Comparison of ENCODE assay signal across 9 cellular contexts in genomic region chr2:87704572-87705323, GRCh38. TPM values are rescaled to one million over a fixed set of nuclear protein-coding genes. Genes with fewer than 3 reads are reported as not detected.
DNase-seq lines count a peak whose midpoint lies in the region; ATAC-seq lines count a peak whose summit lies in the region.
"Not testable (repeated sequence)": the region's sequence is repeated elsewhere in the genome, so short reads cannot be mapped to it uniquely, and the experiment has no call there.
"Had no signal": no experiment of that assay in that cellular context is flagged by ENCODE, and none has a peak within 500 bp of the region (broad histone marks: within the 10 kb centered on the region; RNA-seq: fewer than 3 reads in every experiment).

No MANE protein-coding gene starts in this region.

- peak overlapping the region in 6 of 7 donors; percentile 62 to 85 (median 71) for H3K27ac Mint-ChIP-seq in CD4-positive, alpha-beta memory T cell
- H3K27ac Mint-ChIP-seq in T-helper 2 cell treated with Interferon-gamma antibody and Interleukin-4, amounts not matched to agents 5 μg/mL and 100 μg/mL, for 36 hours: peak overlapping the region; percentile 83
- H3K27ac Mint-ChIP-seq in activated CD4-positive, alpha-beta memory T cell treated with anti-CD3 and anti-CD28 coated beads, Interleukin-2, amount 10 ng/mL, durations not matched to agents 7 days and 5 days: peak overlapping the region; percentile 75
- peak overlapping the region; percentile 94 for H3K27ac Mint-ChIP-seq in activated T-cell treated with anti-CD3 and anti-CD28 coated beads, Interleukin-2, amount 50 U/mL, for 72 hours
- H3K27ac Mint-ChIP-seq in activated naive CD4-positive, alpha-beta T cell treated with anti-CD3 and anti-CD28 coated beads, Interleukin-2, amount 50 U/mL, for 24 hours: peak overlapping the region; percentile 96
- peak overlapping the region; percentile 64 for H3K27ac Mint-ChIP-seq in stimulated activated memory B cell treated with anti-CD40 and anti-IgM and Interleukin-4, amounts not matched to agents 10 μg/mL and 1 μg/mL and 100 μg/mL, for 72 hours

- not testable (repeated sequence) for H3K4me1 ChIP-seq in CD4-positive, alpha-beta memory T cell (ENCODE audit: insufficient read depth, low read length)

- intact Hi-C loops in CD4-positive, alpha-beta memory T cell (cut with micrococcal nuclease): not testable (repeated sequence)

- DNase-seq in CD4-positive, alpha-beta memory T cell; T-helper 2 cell treated with Interferon-gamma antibody and Interleukin-4, amounts not matched to agents 5 μg/mL and 100 μg/mL, for 36 hours (ENCODE audit: low spot score); activated CD4-positive, alpha-beta memory T cell treated with anti-CD3 and anti-CD28 coated beads, Interleukin-2, amount 10 ng/mL, durations not matched to agents 7 days and 5 days; activated T-cell treated with anti-CD3 and anti-CD28 coated beads, Interleukin-2, amount 50 U/mL, for 72 hours: not testable (repeated sequence)
- peak; percentile 18 for DNase-seq in amniotic epithelial cell (ENCODE audit: low read depth)

- POLR2A ChIA-PET in CD4-positive, alpha-beta memory T cell (lab: Charles Lee; ENCODE audit: partially characterized antibody); activated CD4-positive, alpha-beta memory T cell treated with anti-CD3 and anti-CD28 coated beads, Interleukin-2, amount 10 ng/mL, durations not matched to agents 7 days and 5 days (lab: Charles Lee): not testable (repeated sequence)

- CTCF ChIA-PET in CD4-positive, alpha-beta memory T cell (lab: Charles Lee; ENCODE audit: partially characterized antibody); activated CD4-positive, alpha-beta memory T cell treated with anti-CD3 and anti-CD28 coated beads, Interleukin-2, amount 10 ng/mL, durations not matched to agents 7 days and 5 days (lab: Charles Lee): not testable (repeated sequence)

- not testable (repeated sequence) for H3K9me3 Mint-ChIP-seq in CD4-positive, alpha-beta memory T cell; T-helper 2 cell treated with Interferon-gamma antibody and Interleukin-4, amounts not matched to agents 5 μg/mL and 100 μg/mL, for 36 hours; activated CD4-positive, alpha-beta memory T cell treated with anti-CD3 and anti-CD28 coated beads, Interleukin-2, amount 10 ng/mL, durations not matched to agents 7 days and 5 days; activated T-cell treated with anti-CD3 and anti-CD28 coated beads, Interleukin-2, amount 50 U/mL, for 72 hours; activated naive CD4-positive, alpha-beta T cell treated with anti-CD3 and anti-CD28 coated beads, Interleukin-2, amount 50 U/mL, for 24 hours; stimulated activated memory B cell treated with anti-CD40 and anti-IgM and Interleukin-4, amounts not matched to agents 10 μg/mL and 1 μg/mL and 100 μg/mL, for 72 hours

- ATAC-seq in activated T-cell treated with anti-CD3 and anti-CD28 coated beads, Interleukin-2, amount 50 U/mL, for 72 hours (replicated peaks in 1 of 2): peak; percentile 90 to 92
- ATAC-seq in stimulated activated memory B cell treated with anti-CD40 and anti-IgM and Interleukin-4, amounts not matched to agents 10 μg/mL and 1 μg/mL and 100 μg/mL, for 72 hours: peak; percentile 72

- H3K4me1 Mint-ChIP-seq in CD4-positive, alpha-beta memory T cell; T-helper 2 cell treated with Interferon-gamma antibody and Interleukin-4, amounts not matched to agents 5 μg/mL and 100 μg/mL, for 36 hours (ENCODE audit: low read depth); activated CD4-positive, alpha-beta memory T cell treated with anti-CD3 and anti-CD28 coated beads, Interleukin-2, amount 10 ng/mL, durations not matched to agents 7 days and 5 days; activated T-cell treated with anti-CD3 and anti-CD28 coated beads, Interleukin-2, amount 50 U/mL, for 72 hours (ENCODE audit: low read depth); stimulated activated memory B cell treated with anti-CD40 and anti-IgM and Interleukin-4, amounts not matched to agents 10 μg/mL and 1 μg/mL and 100 μg/mL, for 72 hours: not testable (repeated sequence)
- H3K4me1 Mint-ChIP-seq in activated naive CD4-positive, alpha-beta T cell treated with anti-CD3 and anti-CD28 coated beads, Interleukin-2, amount 50 U/mL, for 24 hours: peaks cover 13% of the 10 kb centered on the region

- H3K36me3 ChIP-seq in CD4-positive, alpha-beta memory T cell (ENCODE audit: insufficient read depth, low read length): not testable (repeated sequence)

- peak overlapping the region in 6 of 8 donors; percentile 4 to 82 (median 48) for H3K4me3 Mint-ChIP-seq in CD4-positive, alpha-beta memory T cell
- peak overlapping the region; percentile 50 for H3K4me3 Mint-ChIP-seq in T-helper 2 cell treated with Interferon-gamma antibody and Interleukin-4, amounts not matched to agents 5 μg/mL and 100 μg/mL, for 36 hours
- H3K4me3 Mint-ChIP-seq in activated CD4-positive, alpha-beta memory T cell treated with anti-CD3 and anti-CD28 coated beads, Interleukin-2, amount 10 ng/mL, durations not matched to agents 7 days and 5 days: peak overlapping the region; percentile 23
- peak overlapping the region; percentile 33 to 69 for H3K4me3 Mint-ChIP-seq in activated T-cell treated with anti-CD3 and anti-CD28 coated beads, Interleukin-2, amount 50 U/mL, for 72 hours
- peak overlapping the region; percentile 64 for H3K4me3 Mint-ChIP-seq in activated naive CD4-positive, alpha-beta T cell treated with anti-CD3 and anti-CD28 coated beads, Interleukin-2, amount 50 U/mL, for 24 hours
- not testable (repeated sequence) for H3K4me3 Mint-ChIP-seq in stimulated activated memory B cell treated with anti-CD40 and anti-IgM and Interleukin-4, amounts not matched to agents 10 μg/mL and 1 μg/mL and 100 μg/mL, for 72 hours

- H3K27ac ChIP-seq in CD4-positive, alpha-beta memory T cell (ENCODE audit: low read depth, low read length): not testable (repeated sequence)

- H3K27me3 Mint-ChIP-seq in CD4-positive, alpha-beta memory T cell; T-helper 2 cell treated with Interferon-gamma antibody and Interleukin-4, amounts not matched to agents 5 μg/mL and 100 μg/mL, for 36 hours (ENCODE audit: low read depth); activated CD4-positive, alpha-beta memory T cell treated with anti-CD3 and anti-CD28 coated beads, Interleukin-2, amount 10 ng/mL, durations not matched to agents 7 days and 5 days; activated T-cell treated with anti-CD3 and anti-CD28 coated beads, Interleukin-2, amount 50 U/mL, for 72 hours (ENCODE audit: low read depth); activated naive CD4-positive, alpha-beta T cell treated with anti-CD3 and anti-CD28 coated beads, Interleukin-2, amount 50 U/mL, for 24 hours; stimulated activated memory B cell treated with anti-CD40 and anti-IgM and Interleukin-4, amounts not matched to agents 10 μg/mL and 1 μg/mL and 100 μg/mL, for 72 hours: not testable (repeated sequence)

- H3K9me3 ChIP-seq in CD4-positive, alpha-beta memory T cell (ENCODE audit: control insufficient read depth in 1 of 2, low read length in 2 of 2): not testable (repeated sequence)

- not testable (repeated sequence) for H3K36me3 Mint-ChIP-seq in CD4-positive, alpha-beta memory T cell; T-helper 2 cell treated with Interferon-gamma antibody and Interleukin-4, amounts not matched to agents 5 μg/mL and 100 μg/mL, for 36 hours (ENCODE audit: low read depth); activated CD4-positive, alpha-beta memory T cell treated with anti-CD3 and anti-CD28 coated beads, Interleukin-2, amount 10 ng/mL, durations not matched to agents 7 days and 5 days (ENCODE audit: low read depth); activated T-cell treated with anti-CD3 and anti-CD28 coated beads, Interleukin-2, amount 50 U/mL, for 72 hours (ENCODE audit: insufficient read depth in 2 of 2); activated naive CD4-positive, alpha-beta T cell treated with anti-CD3 and anti-CD28 coated beads, Interleukin-2, amount 50 U/mL, for 24 hours; stimulated activated memory B cell treated with anti-CD40 and anti-IgM and Interleukin-4, amounts not matched to agents 10 μg/mL and 1 μg/mL and 100 μg/mL, for 72 hours

- H3K27me3 ChIP-seq in CD4-positive, alpha-beta memory T cell (ENCODE audit: insufficient read depth, low read length): not testable (repeated sequence)

- not testable (repeated sequence) for H3K4me3 ChIP-seq in CD4-positive, alpha-beta memory T cell (ENCODE audit: low read length in 2 of 2)

RNA-seq across cellular contexts. Expression of gene PLGLB2, which starts 43.1 kb away (rescaled TPM):
- 1 to 10 TPM; 3.3 to 6.9 TPM for total RNA-seq in CD4-positive, alpha-beta memory T cell
- polyA plus RNA-seq in CD4-positive, alpha-beta memory T cell: under 1 TPM; 0.14 to 0.52 TPM
- 1 to 10 TPM; 1.3 to 1.8 TPM for total RNA-seq in activated CD4-positive, alpha-beta memory T cell treated with anti-CD3 and anti-CD28 coated beads, Interleukin-2, amount 10 ng/mL, durations not matched to agents 7 days and 5 days
- total RNA-seq in activated T-cell treated with anti-CD3 and anti-CD28 coated beads, Interleukin-2, amount 50 U/mL, for 72 hours: 1 to 10 TPM; 1.9 to 2.6 TPM
- total RNA-seq: H7 had no signal
- polyA plus RNA-seq: IgD-negative memory B cell had no signal
